In genomic region chr1:24289937-24290595, GRCh38 we compare ENCODE assay signal across 10 cellular contexts. TPM values are rescaled to one million over a fixed set of nuclear protein-coding genes. Genes with fewer than 3 reads are reported as not detected.
DNase-seq lines count a peak whose midpoint lies in the region; ATAC-seq and TF ChIP-seq lines count a peak whose summit lies in the region.
"Had no signal": no experiment of that assay in that cellular context is flagged by ENCODE, and none has a peak within 500 bp of the region (broad histone marks: within the 10 kb centered on the region; RNA-seq: fewer than 3 reads in every experiment).

No MANE protein-coding gene starts in this region.

- no peaks in the 10 kb centered on the region for H3K79me1 ChIP-seq in mesendoderm (ENCODE audit: low read length)

- ATAC-seq in body of pancreas (peak; percentile 81), left lung (peak; percentile 93)

- no peak overlapping the region for H3K4me2 ChIP-seq in mesendoderm (ENCODE audit: low read length)

- H3K56ac ChIP-seq in mesendoderm (ENCODE audit: low read length), result no peak overlapping the region

- H2BK120ac ChIP-seq in mesendoderm (ENCODE audit: low read depth, low read length), result no peak overlapping the region

- H3K9ac ChIP-seq in mesendoderm (ENCODE audit: low read length), result no peak overlapping the region
- H3K9ac ChIP-seq: parathyroid adenoma had no signal

- peak overlapping the region; percentile 86 for H3K27ac ChIP-seq in ACC112 (ENCODE audit: low read depth, low read length)
- peak overlapping the region in 1 of 4 donors; percentile 53 for H3K27ac ChIP-seq in body of pancreas
- H3K27ac ChIP-seq in left lung, result no peak overlapping the region
- no peak overlapping the region for H3K27ac ChIP-seq in mesendoderm (ENCODE audit: low read depth, low read length)
- H3K27ac ChIP-seq: parathyroid adenoma had no signal

- TF ChIP-seq CTCF in body of pancreas (IDR thresholded peaks at IDR 0.05), result no peak
- no peak for TF ChIP-seq CTCF in left lung (IDR thresholded peaks at IDR 0.05)

- DNase-seq in NCI-H1092 treated with DMSO at 0.1 percent for 48 hours (lab: John Stamatoyannopoulos, UW) (peak; percentile 98), body of pancreas (peak; percentile 68 to 82 (median 80)), left lung (peak; percentile 82 to 91), mesendoderm (no peak), immature natural killer cell (no peak), GF-D8 (lab: John Stamatoyannopoulos, UW) (no peak)
- no peak for DNase-seq in activated CD4-positive, alpha-beta T cell treated with anti-CD3 and anti-CD28 coated beads for 48 hours

- peaks cover 4 to 8% (median 5%) of the 10 kb centered on the region in 3 donors for H3K27me3 Mint-ChIP-seq in immature natural killer cell (ENCODE audit: low read depth in 3 of 3)

- H3K4me3 Mint-ChIP-seq in immature natural killer cell, result no peak overlapping the region

- H4K5ac ChIP-seq in mesendoderm (ENCODE audit: low read length), result no peak overlapping the region

- H3K36me3 Mint-ChIP-seq in immature natural killer cell, result no peaks in the 10 kb centered on the region

- no peaks in the 10 kb centered on the region for H3K36me3 ChIP-seq in ACC112 (ENCODE audit: insufficient read depth, low read length)
- H3K36me3 ChIP-seq in body of pancreas (replicated peaks in 1 of 2; ENCODE audit: insufficient read depth in 1 of 2, low read depth in 2 of 2), result no peaks in the 10 kb centered on the region
- H3K36me3 ChIP-seq in left lung, result no peaks in the 10 kb centered on the region
- no peaks in the 10 kb centered on the region for H3K36me3 ChIP-seq in mesendoderm (ENCODE audit: control insufficient read depth, insufficient read depth, low read length)

- WGBS in body of pancreas, 2 donors, result 53 to 56% methylated on average over 15 of the region's 15 CpGs
- no CpG with 5 or more reads among the region's 15 CpGs for WGBS in mesendoderm (ENCODE audit: extremely low coverage, insufficient coverage, low lambda C conversion rate)

- H3K4me1 ChIP-seq in ACC112 (ENCODE audit: control insufficient read depth, insufficient read depth, low read length, unreplicated experiment) (peaks cover 36% of the 10 kb centered on the region), body of pancreas (peaks cover 9% of the 10 kb centered on the region), left lung (peaks cover 4 to 5% of the 10 kb centered on the region in 2 donors), mesendoderm (ENCODE audit: control insufficient read depth, low read depth, low read length) (peaks cover 6% of the 10 kb centered on the region)

- H2AFZ ChIP-seq in ACC112 (ENCODE audit: low read length, unreplicated experiment), result no peak overlapping the region
- H2AFZ ChIP-seq: parathyroid adenoma had no signal

- H4K8ac ChIP-seq in mesendoderm (ENCODE audit: low read depth, low read length), result no peak overlapping the region

- H2AK5ac ChIP-seq in mesendoderm (ENCODE audit: low read length), result no peak overlapping the region

- no peak overlapping the region for H3K23ac ChIP-seq in mesendoderm (ENCODE audit: low read length)

- H3K4me1 Mint-ChIP-seq in immature natural killer cell, result no peaks in the 10 kb centered on the region

- H3K79me2 ChIP-seq in ACC112 (ENCODE audit: control insufficient read depth, insufficient read depth, low read length, unreplicated experiment) (no peaks in the 10 kb centered on the region), mesendoderm (ENCODE audit: control insufficient read depth, insufficient read depth, low read length) (no peaks in the 10 kb centered on the region)
- H3K79me2 ChIP-seq: parathyroid adenoma had no signal

- H3K4me3 ChIP-seq in ACC112 (ENCODE audit: low read depth, low read length) (no peak overlapping the region), body of pancreas (no peak overlapping the region), left lung (no peak overlapping the region), mesendoderm (ENCODE audit: low read length) (no peak overlapping the region)

- no peak overlapping the region for H3K4ac ChIP-seq in mesendoderm (ENCODE audit: low read depth, low read length)

- H3K9me3 ChIP-seq in body of pancreas (no peaks in the 10 kb centered on the region), left lung (no peaks in the 10 kb centered on the region)

- H3K18ac ChIP-seq in mesendoderm (ENCODE audit: low read length), result no peak overlapping the region

- H3K27me3 ChIP-seq in ACC112 (ENCODE audit: insufficient read depth, low read length) (no peaks in the 10 kb centered on the region), body of pancreas (no peaks in the 10 kb centered on the region), left lung (peaks cover 0 to 11% of the 10 kb centered on the region in 2 donors), mesendoderm (ENCODE audit: insufficient read depth, low read length, poor library complexity) (no peaks in the 10 kb centered on the region)

- TF ChIP-seq POLR2A in body of pancreas (IDR thresholded peaks at IDR 0.05), result no peak

- H3K9me3 Mint-ChIP-seq in immature natural killer cell, result no peaks in the 10 kb centered on the region

- no peak overlapping the region for H2BK15ac ChIP-seq in mesendoderm (replicated peaks; ENCODE audit: low read depth)

- H2BK5ac ChIP-seq in mesendoderm (ENCODE audit: low read length), result no peak overlapping the region

- intact Hi-C loops in body of pancreas (cut with DNase I) (no loop called here), left lung (cut with DNase I) (no loop called here)

- no peak overlapping the region for H3K27ac Mint-ChIP-seq in immature natural killer cell

RNA-seq across cellular contexts. Expression of gene GRHL3, which starts 29.1 kb away (rescaled TPM):
- total RNA-seq in body of pancreas (not detected), left lung (1 to 10 TPM in 1 of 2 donors, not detected in 1; 1.6 TPM)
- 0.86 TPM for polyA plus RNA-seq in mesendoderm (2013, experiment 1 of 2)
- 0.97 TPM for polyA plus RNA-seq in mesendoderm (2013, experiment 2 of 2)
- not detected for polyA plus RNA-seq in immature natural killer cell
- total RNA-seq: T-helper 2 cell treated with Interferon-gamma antibody and Interleukin-4, amounts not matched to agents 100 ng/mL and 5 ng/mL, for 36 hours had no signal

Comparison
In these comparisons a context has a peak if more than half of its experiments do, and no peak if none do; other contexts are left out.
1. DNase-seq: peak in NCI-H1092 treated with DMSO at 0.1 percent for 48 hours (single experiment), body of pancreas (4 of 4) and left lung (2 of 2); none in mesendoderm (single experiment), immature natural killer cell (0 of 3), GF-D8 (single experiment) and activated CD4-positive, alpha-beta T cell treated with anti-CD3 and anti-CD28 coated beads for 48 hours (single experiment).